In the genomic region with DNA sequence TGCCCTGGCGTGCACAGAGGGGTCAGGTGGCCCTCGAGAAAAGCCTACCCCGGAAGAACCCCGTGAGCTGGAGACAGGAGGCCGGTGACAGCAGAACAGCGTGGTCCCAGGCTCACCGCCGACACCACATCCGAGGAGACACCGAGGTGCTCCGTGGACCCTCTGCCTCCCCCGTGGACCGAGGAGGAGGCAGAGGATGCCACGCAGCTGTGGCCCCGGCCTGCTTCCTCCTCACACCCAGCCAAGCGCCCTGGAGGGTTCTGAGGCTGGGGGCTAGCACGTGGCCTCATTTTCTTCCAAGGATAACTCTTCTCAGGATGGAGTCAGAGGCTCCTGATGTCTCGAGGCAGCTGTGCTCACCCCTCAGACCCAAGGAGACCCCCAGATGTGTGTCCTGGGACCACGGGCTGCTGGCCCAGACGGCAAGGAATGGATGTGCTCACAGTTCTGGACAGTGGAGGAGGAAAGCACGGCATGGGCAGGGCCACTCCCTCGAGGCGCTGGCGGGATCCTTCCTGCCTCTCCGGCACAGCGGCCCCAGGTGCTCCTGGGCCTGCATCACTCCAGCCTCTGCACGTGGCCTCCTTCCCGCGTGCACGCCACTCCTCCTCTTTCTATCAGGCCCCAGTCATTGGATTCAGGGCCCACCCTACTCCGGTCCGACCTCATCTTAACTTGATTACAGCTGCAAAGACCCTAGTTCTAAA, we compare ENCODE assay signal across 22 cellular contexts. TPM values are rescaled to one million over a fixed set of nuclear protein-coding genes. Genes with fewer than 3 reads are reported as not detected.
DNase-seq lines count a peak whose midpoint lies in the region; ATAC-seq, FAIRE-seq and TF ChIP-seq lines count a peak whose summit lies in the region.
"Had no signal": no experiment of that assay in that cellular context is flagged by ENCODE, and none has a peak within 500 bp of the region (broad histone marks: within the 10 kb centered on the region; RNA-seq: fewer than 3 reads in every experiment).

No MANE protein-coding gene starts in this region.

- H3K36me3 Mint-ChIP-seq in activated CD8-positive, alpha-beta T cell treated with anti-CD3 and anti-CD28 coated beads, Interleukin-2, amount 10 ng/mL, durations not matched to agents 7 days and 5 days (ENCODE audit: low read depth): no peaks in the 10 kb centered on the region
- no peaks in the 10 kb centered on the region for H3K36me3 Mint-ChIP-seq in activated CD8-positive, alpha-beta T cell treated with anti-CD3 and anti-CD28 coated beads for 36 hours (ENCODE audit: low read depth)
- H3K36me3 Mint-ChIP-seq: CD4-positive, alpha-beta memory T cell; type B pancreatic cell had no signal

- no peak overlapping the region for H3K4me3 Mint-ChIP-seq in activated CD8-positive, alpha-beta T cell treated with anti-CD3 and anti-CD28 coated beads, Interleukin-2, amount 10 ng/mL, durations not matched to agents 7 days and 5 days
- H3K4me3 Mint-ChIP-seq in activated CD8-positive, alpha-beta T cell treated with anti-CD3 and anti-CD28 coated beads for 36 hours: no peak overlapping the region
- H3K4me3 Mint-ChIP-seq: activated T-cell treated with anti-CD3 and anti-CD28 coated beads, Interleukin-2, amount 50 U/mL, for 24 hours; type B pancreatic cell had no signal

- peak overlapping the region; percentile 25 for H3K27ac Mint-ChIP-seq in activated CD8-positive, alpha-beta T cell treated with anti-CD3 and anti-CD28 coated beads, Interleukin-2, amount 10 ng/mL, durations not matched to agents 7 days and 5 days
- no peak overlapping the region for H3K27ac Mint-ChIP-seq in activated CD8-positive, alpha-beta T cell treated with anti-CD3 and anti-CD28 coated beads for 36 hours
- H3K27ac Mint-ChIP-seq: activated T-cell treated with anti-CD3 and anti-CD28 coated beads, Interleukin-2, amount 50 U/mL, for 24 hours; type B pancreatic cell had no signal

- TF ChIP-seq RAD21 in HepG2 (CRISPR knock-in tag; IDR thresholded peaks at IDR 0.05): no peak

- TF ChIP-seq EP300 in HepG2 (IDR thresholded peaks at IDR 0.05; ENCODE audit: low read depth in 2 of 2, low read length in 2 of 2) (no peak), HepG2 (CRISPR knock-in tag; IDR thresholded peaks at IDR 0.05; ENCODE audit: borderline replicate concordance) (no peak), stomach (IDR thresholded peaks at IDR 0.05) (no peak)

- intact Hi-C loops in activated CD8-positive, alpha-beta T cell treated with anti-CD3 and anti-CD28 coated beads for 36 hours (cut with micrococcal nuclease): no loop called here
- intact Hi-C loops in ascending aorta (cut with DNase I): no loop called here
- intact Hi-C loops in HepG2 (cut with micrococcal nuclease; ENCODE audit: unreplicated experiment): no loop called here
- intact Hi-C loops in stomach (cut with DNase I; ENCODE audit: low total_unique reads): no loop called here

- H3K27ac ChIP-seq in ascending aorta (no peak overlapping the region), HepG2 (ENCODE audit: extremely low read length, insufficient read depth, low read length) (no peak overlapping the region), stomach (peak overlapping the region in 3 of 5 donors; percentile 24 to 72 (median 69))

- FAIRE-seq in HepG2 (lab: Jason Lieb, UNC): no peak
- FAIRE-seq: A204.1, bronchial epithelial cell had no signal

- no peak overlapping the region for H3K9ac ChIP-seq in HepG2 (ENCODE audit: insufficient read depth, low read depth, low read length)

- H3K36me3 ChIP-seq in ascending aorta: no peaks in the 10 kb centered on the region
- H3K36me3 ChIP-seq in HepG2 (replicated peaks in 1 of 2; ENCODE audit: control insufficient read depth in 1 of 2, insufficient read depth in 2 of 2, low read length in 2 of 2): no peaks in the 10 kb centered on the region
- no peaks in the 10 kb centered on the region for H3K36me3 ChIP-seq in stomach

- DNase-seq in activated CD8-positive, alpha-beta T cell treated with anti-CD3 and anti-CD28 coated beads, Interleukin-2, amount 10 ng/mL, durations not matched to agents 7 days and 5 days: no peak
- no peak for DNase-seq in activated CD8-positive, alpha-beta T cell treated with anti-CD3 and anti-CD28 coated beads for 36 hours
- DNase-seq in ascending aorta (ENCODE audit: low spot score in 2 of 2) (no peak), HepG2 (ENCODE audit: low spot score) (no peak), stomach (no peak), NCI-H2171 treated with DMSO at 0.1 percent for 48 hours (lab: John Stamatoyannopoulos, UW) (no peak), putamen (ENCODE audit: low spot score) (no peak), NCI-H128 (lab: John Stamatoyannopoulos, UW; ENCODE audit: unreplicated experiment) (no peak)
- DNase-seq: activated T-cell treated with anti-CD3 and anti-CD28 coated beads, Interleukin-2, amount 50 U/mL, for 24 hours; NCI-H1436; NK-92 treated with Interleukin-12 subunit alpha and Interleukin-12 subunit beta, amount 100 ng/mL, for 24 hours; RPMI8226; stimulated activated CD4-positive, alpha-beta T cell treated with anti-CD3 and anti-CD28 coated beads, Interleukin-4, amount 100 ng/mL, for 24 hours; SW 1271 had no signal

- H3K4me1 Mint-ChIP-seq in activated CD8-positive, alpha-beta T cell treated with anti-CD3 and anti-CD28 coated beads, Interleukin-2, amount 10 ng/mL, durations not matched to agents 7 days and 5 days (ENCODE audit: low read depth): peaks cover 5% of the 10 kb centered on the region
- no peaks in the 10 kb centered on the region for H3K4me1 Mint-ChIP-seq in activated CD8-positive, alpha-beta T cell treated with anti-CD3 and anti-CD28 coated beads for 36 hours (ENCODE audit: low read depth)

- TF ChIP-seq POLR2A in HepG2 (IDR thresholded peaks at IDR 0.05; ENCODE audit: insufficient read depth in 1 of 2, low read depth in 2 of 2, low read length in 2 of 2) (no peak), stomach (IDR thresholded peaks at IDR 0.05) (no peak)

- in situ Hi-C loops in HepG2 (cut with HindIII; ENCODE audit: extremely low pct_ligation_motif_present, low pct_unique_long_range_greater_than_20kb): no loop called here

- no peaks in the 10 kb centered on the region for H3K79me2 ChIP-seq in HepG2 (ENCODE audit: insufficient read depth, low read length)

- no peaks in the 10 kb centered on the region for H3K9me3 Mint-ChIP-seq in activated CD8-positive, alpha-beta T cell treated with anti-CD3 and anti-CD28 coated beads, Interleukin-2, amount 10 ng/mL, durations not matched to agents 7 days and 5 days (ENCODE audit: insufficient read depth)
- no peaks in the 10 kb centered on the region for H3K9me3 Mint-ChIP-seq in activated CD8-positive, alpha-beta T cell treated with anti-CD3 and anti-CD28 coated beads for 36 hours
- H3K9me3 Mint-ChIP-seq: activated T-cell treated with anti-CD3 and anti-CD28 coated beads, Interleukin-2, amount 50 U/mL, for 24 hours; CD4-positive, alpha-beta memory T cell; type B pancreatic cell had no signal

- no peak overlapping the region for H3K4me2 ChIP-seq in HepG2 (ENCODE audit: low read depth, low read length)

- H3K9me3 ChIP-seq in ascending aorta (no peaks in the 10 kb centered on the region), HepG2 (ENCODE audit: low read length) (no peaks in the 10 kb centered on the region), stomach (no peaks in the 10 kb centered on the region)

- H3K27me3 Mint-ChIP-seq in activated CD8-positive, alpha-beta T cell treated with anti-CD3 and anti-CD28 coated beads, Interleukin-2, amount 10 ng/mL, durations not matched to agents 7 days and 5 days (ENCODE audit: low read depth): peaks cover 3% of the 10 kb centered on the region
- H3K27me3 Mint-ChIP-seq in activated CD8-positive, alpha-beta T cell treated with anti-CD3 and anti-CD28 coated beads for 36 hours: peaks cover 10% of the 10 kb centered on the region
- H3K27me3 Mint-ChIP-seq: type B pancreatic cell had no signal

- TF ChIP-seq CTCF in activated CD8-positive, alpha-beta T cell treated with anti-CD3 and anti-CD28 coated beads for 36 hours (IDR thresholded peaks at IDR 0.05): no peak
- TF ChIP-seq CTCF in ascending aorta (IDR thresholded peaks at IDR 0.05) (no peak), HepG2 (CRISPR knock-in tag; IDR thresholded peaks at IDR 0.05) (no peak), stomach (IDR thresholded peaks at IDR 0.05) (no peak)

- POLR2A ChIA-PET in activated CD8-positive, alpha-beta T cell treated with anti-CD3 and anti-CD28 coated beads, Interleukin-2, amount 10 ng/mL, durations not matched to agents 7 days and 5 days (lab: Charles Lee): no interaction called here
- POLR2A ChIA-PET in activated CD8-positive, alpha-beta T cell treated with anti-CD3 and anti-CD28 coated beads for 36 hours (lab: Charles Lee): no interaction called here
- POLR2A ChIA-PET in HepG2 (lab: Yijun Ruan, JAX): interaction anchor here (1.4 kb wide), 1 partner anchor 62 kb away, joined by 3 read pairs; no protein-coding TSS in a partner anchor

- no TSS peak for BruUV-seq in HepG2 (replicated peaks; lab: Mats Ljungman, UMichigan)

- H3K27me3 ChIP-seq in ascending aorta (no peaks in the 10 kb centered on the region), HepG2 (ENCODE audit: control insufficient read depth in 1 of 2, insufficient read depth in 2 of 2, low read length in 2 of 2) (no peaks in the 10 kb centered on the region), stomach (peaks cover 0 to 37% (median 13%) of the 10 kb centered on the region in 3 donors)

- CTCF ChIA-PET in activated CD8-positive, alpha-beta T cell treated with anti-CD3 and anti-CD28 coated beads, Interleukin-2, amount 10 ng/mL, durations not matched to agents 7 days and 5 days (lab: Charles Lee): no interaction called here
- CTCF ChIA-PET in activated CD8-positive, alpha-beta T cell treated with anti-CD3 and anti-CD28 coated beads for 36 hours (lab: Charles Lee): no interaction called here
- CTCF ChIA-PET in HepG2 (lab: Yijun Ruan, JAX; ENCODE audit: low intra/inter-chr PET ratio, low total read pairs): no interaction called here

- ATAC-seq in activated CD8-positive, alpha-beta T cell treated with anti-CD3 and anti-CD28 coated beads, Interleukin-2, amount 10 ng/mL, durations not matched to agents 7 days and 5 days: no peak
- no peak for ATAC-seq in activated CD8-positive, alpha-beta T cell treated with anti-CD3 and anti-CD28 coated beads for 36 hours
- no peak for ATAC-seq in HepG2

- H4K20me1 ChIP-seq in HepG2 (ENCODE audit: insufficient read depth, low read length): no peaks in the 10 kb centered on the region

- peaks cover 0 to 3% of the 10 kb centered on the region in 2 donors for H3K4me1 ChIP-seq in ascending aorta
- H3K4me1 ChIP-seq in HepG2 (ENCODE audit: insufficient read depth, low read length): peaks cover 20% of the 10 kb centered on the region
- H3K4me1 ChIP-seq in stomach: peaks cover 6 to 19% (median 16%) of the 10 kb centered on the region in 4 donors

- 85% methylated on average over 18 of the region's 32 CpGs for WGBS in HepG2 (ENCODE audit: low lambda C conversion rate)
- WGBS in stomach, 5 donors: 66 to 75% (median 73%) methylated on average over 22 to 32 of the region's 32 CpGs

- no peak overlapping the region for H2AFZ ChIP-seq in HepG2 (ENCODE audit: low read length)

- H3K4me3 ChIP-seq in ascending aorta: peak overlapping the region; percentile 39 to 52
- no peak overlapping the region for H3K4me3 ChIP-seq in HepG2 (replicated peaks in 1 of 3; ENCODE audit: insufficient read depth in 1 of 3, low read depth in 2 of 3, low read length in 3 of 3)
- peak overlapping the region in 1 of 4 donors; percentile 40 for H3K4me3 ChIP-seq in stomach

RNA-seq across cellular contexts. Expression of gene PVALEF, which starts 4.4 kb away (rescaled TPM):
- not detected for total RNA-seq in activated CD8-positive, alpha-beta T cell treated with anti-CD3 and anti-CD28 coated beads, Interleukin-2, amount 10 ng/mL, durations not matched to agents 7 days and 5 days
- total RNA-seq in activated CD8-positive, alpha-beta T cell treated with anti-CD3 and anti-CD28 coated beads for 36 hours: not detected
- not detected for total RNA-seq in ascending aorta
- 0.18 TPM in 1 of 2 replicates, not detected in the other for total RNA-seq in HepG2 (2016; rRNA removed; fragmentation: Illumina TruSeq; extraction: Trizol)
- total RNA-seq in HepG2 (2016; cell fraction: cytosol; rRNA removed; fragmentation: Illumina TruSeq; extraction: Trizol; ENCODE audit: low read depth): 0.40 and 0.53 TPM in 2 replicates
- total RNA-seq in HepG2 (2016; cell fraction: insoluble cytoplasmic fraction; rRNA removed; fragmentation: Illumina TruSeq; extraction: Trizol): 0.13 and 0.22 TPM in 2 replicates
- 0.25 and 0.28 TPM in 2 replicates for total RNA-seq in HepG2 (2016; cell fraction: membrane; rRNA removed; fragmentation: Illumina TruSeq; extraction: Trizol)
- 0.28 TPM in 1 of 2 replicates, not detected in the other for total RNA-seq in HepG2 (2016; cell fraction: nucleus; rRNA removed; fragmentation: Illumina TruSeq; extraction: Trizol)
- polyA plus RNA-seq in HepG2 (2011; rRNA removed): 0.18 and 0.24 TPM in 2 replicates
- 0.11 TPM in 1 of 2 replicates, not detected in the other for polyA plus RNA-seq in HepG2 (2011; cell fraction: cytosol; rRNA removed)
- 0.21 and 0.42 TPM in 2 replicates for polyA plus RNA-seq in HepG2 (2011; cell fraction: nucleus; rRNA removed)
- not detected in 2 replicates for polyA plus RNA-seq in HepG2 (2012)
- 0.29 and 0.34 TPM in 2 replicates for polyA plus RNA-seq in HepG2 (2016; cell fraction: cytosol; fragmentation: Illumina TruSeq; extraction: Trizol; ENCODE audit: low read depth)
- 0.39 and 0.44 TPM in 2 replicates for polyA plus RNA-seq in HepG2 (2016; cell fraction: insoluble cytoplasmic fraction; fragmentation: Illumina TruSeq; extraction: Trizol; ENCODE audit: low read depth)
- polyA plus RNA-seq in HepG2 (2016; cell fraction: membrane; fragmentation: Illumina TruSeq; extraction: Trizol; ENCODE audit: low read depth): 0.14 and 0.19 TPM in 2 replicates
- polyA plus RNA-seq in HepG2 (2016; cell fraction: nucleus; fragmentation: Illumina TruSeq; extraction: Trizol; ENCODE audit: insufficient read depth, low read depth): 0.36 TPM in 1 of 2 replicates, not detected in the other
- 0.09 and 0.18 TPM in 2 replicates for polyA minus RNA-seq in HepG2 (2011; rRNA and poly(A)+ RNA removed; ENCODE audit: low replicate concordance)
- not detected in 2 replicates for polyA minus RNA-seq in HepG2 (2011; cell fraction: cytosol; rRNA and poly(A)+ RNA removed)
- not detected in 2 replicates for polyA minus RNA-seq in HepG2 (2011; cell fraction: nucleus; rRNA and poly(A)+ RNA removed)
- not detected for total RNA-seq in stomach
- not detected for polyA plus RNA-seq in stomach
- total RNA-seq: bronchial epithelial cell; CD4-positive, alpha-beta memory T cell; Daoy; LHCN-M2; osteocyte; skeletal muscle tissue had no signal
- polyA plus RNA-seq: CD4-positive, alpha-beta memory T cell had no signal

RNA-seq across cellular contexts. Expression of gene AATK, which starts 5.1 kb away (rescaled TPM):
- 1 to 10 TPM in 1 of 2 experiments, under 1 TPM in 1; 0.71 to 1.1 TPM for total RNA-seq in activated CD8-positive, alpha-beta T cell treated with anti-CD3 and anti-CD28 coated beads, Interleukin-2, amount 10 ng/mL, durations not matched to agents 7 days and 5 days
- under 1 TPM; 0.63 to 0.98 TPM for total RNA-seq in activated CD8-positive, alpha-beta T cell treated with anti-CD3 and anti-CD28 coated beads for 36 hours
- total RNA-seq in ascending aorta: 20.6 TPM
- 6.1 and 8.4 TPM in 2 replicates for total RNA-seq in HepG2 (2016; rRNA removed; fragmentation: Illumina TruSeq; extraction: Trizol)
- 1.5 and 2.0 TPM in 2 replicates for total RNA-seq in HepG2 (2016; cell fraction: cytosol; rRNA removed; fragmentation: Illumina TruSeq; extraction: Trizol; ENCODE audit: low read depth)
- 5.3 and 9.5 TPM in 2 replicates for total RNA-seq in HepG2 (2016; cell fraction: insoluble cytoplasmic fraction; rRNA removed; fragmentation: Illumina TruSeq; extraction: Trizol)
- total RNA-seq in HepG2 (2016; cell fraction: membrane; rRNA removed; fragmentation: Illumina TruSeq; extraction: Trizol): 2.9 and 3.0 TPM in 2 replicates
- 9.7 and 12.6 TPM in 2 replicates for total RNA-seq in HepG2 (2016; cell fraction: nucleus; rRNA removed; fragmentation: Illumina TruSeq; extraction: Trizol)
- polyA plus RNA-seq in HepG2 (2011; rRNA removed): 2.9 and 5.2 TPM in 2 replicates
- 2.9 and 4.3 TPM in 2 replicates for polyA plus RNA-seq in HepG2 (2011; cell fraction: cytosol; rRNA removed)
- polyA plus RNA-seq in HepG2 (2011; cell fraction: nucleus; rRNA removed): 15.0 and 16.5 TPM in 2 replicates
- 4.4 and 8.0 TPM in 2 replicates for polyA plus RNA-seq in HepG2 (2012)
- 0.54 and 0.65 TPM in 2 replicates for polyA plus RNA-seq in HepG2 (2016; cell fraction: cytosol; fragmentation: Illumina TruSeq; extraction: Trizol; ENCODE audit: low read depth)
- polyA plus RNA-seq in HepG2 (2016; cell fraction: insoluble cytoplasmic fraction; fragmentation: Illumina TruSeq; extraction: Trizol; ENCODE audit: low read depth): 5.7 and 6.0 TPM in 2 replicates
- 1.1 and 1.8 TPM in 2 replicates for polyA plus RNA-seq in HepG2 (2016; cell fraction: membrane; fragmentation: Illumina TruSeq; extraction: Trizol; ENCODE audit: low read depth)
- polyA plus RNA-seq in HepG2 (2016; cell fraction: nucleus; fragmentation: Illumina TruSeq; extraction: Trizol; ENCODE audit: insufficient read depth, low read depth): 14.7 and 18.3 TPM in 2 replicates
- 20.3 and 42.0 TPM in 2 replicates for polyA minus RNA-seq in HepG2 (2011; rRNA and poly(A)+ RNA removed; ENCODE audit: low replicate concordance)
- polyA minus RNA-seq in HepG2 (2011; cell fraction: cytosol; rRNA and poly(A)+ RNA removed): 7.4 and 11.0 TPM in 2 replicates
- 3.6 and 4.6 TPM in 2 replicates for polyA minus RNA-seq in HepG2 (2011; cell fraction: nucleus; rRNA and poly(A)+ RNA removed)
- 10 to 100 TPM in 4 of 5 donors, under 1 TPM in 1; 0.87 to 31.7 (median 10.9) TPM for total RNA-seq in stomach
- polyA plus RNA-seq in stomach: 1 to 10 TPM; 1.7 to 4.1 (median 3.1) TPM
- total RNA-seq: osteocyte had no signal

Comparison
In these comparisons a context has a peak if more than half of its experiments do, and no peak if none do; other contexts are left out.
1. H3K27ac ChIP-seq: peak in stomach (3 of 5); none in ascending aorta (0 of 2) and HepG2 (single experiment).
2. H3K4me3 ChIP-seq: peak in ascending aorta (2 of 2); none in HepG2 (0 of 3).